Comparison of ENCODE assay signal across 19 cellular contexts in genomic region chrX:123728001-123728400, GRCh38. TPM values are rescaled to one million over a fixed set of nuclear protein-coding genes. Genes with fewer than 3 reads are reported as not detected.
DNase-seq lines count a peak whose midpoint lies in the region; TF ChIP-seq lines count a peak whose summit lies in the region.
"Had no signal": no experiment of that assay in that cellular context is flagged by ENCODE, and none has a peak within 500 bp of the region (broad histone marks: within the 10 kb centered on the region; RNA-seq: fewer than 3 reads in every experiment).

No MANE protein-coding gene starts in this region.

- H3K27ac Mint-ChIP-seq in MCF 10A (ENCODE audit: low read depth, unreplicated experiment): no peak overlapping the region
- H3K27ac Mint-ChIP-seq in brain: no peak overlapping the region

- H3K27ac ChIP-seq in mammary epithelial cell (ENCODE audit: insufficient read depth, low read depth, low read length) (no peak overlapping the region), SU-DHL-6 (ENCODE audit: low read depth, low read length) (peak overlapping the region; percentile 38; the same call in 1 of the 2 replicates), sigmoid colon (no peak overlapping the region), A673 (ENCODE audit: low read depth, low read length, poor library complexity, severe bottlenecking) (no peak overlapping the region)
- H3K27ac ChIP-seq: coronary artery, left ventricle myocardium inferior had no signal

- H3K4me2 ChIP-seq in mammary epithelial cell (ENCODE audit: insufficient read depth, low read depth, low read length) (peak overlapping the region; percentile 46), SU-DHL-6 (ENCODE audit: low read depth, low read length, poor library complexity, severe bottlenecking) (peak overlapping the region; percentile 95)
- H3K4me2 ChIP-seq: smooth muscle cell had no signal

- TF ChIP-seq POLR2A in sigmoid colon (IDR thresholded peaks at IDR 0.05): no peak

- peaks cover 98% of the 10 kb centered on the region for H3K79me2 ChIP-seq in mammary epithelial cell (ENCODE audit: insufficient read depth, low read length)
- H3K79me2 ChIP-seq in SU-DHL-6 (ENCODE audit: insufficient read depth, low read length): peaks cover 98% of the 10 kb centered on the region

- no peaks in the 10 kb centered on the region for H3F3A ChIP-seq in SU-DHL-6 (ENCODE audit: insufficient read depth)

- TF ChIP-seq EP300 in sigmoid colon (IDR thresholded peaks at IDR 0.05): no peak

- intact Hi-C loops in mammary epithelial cell (cut with micrococcal nuclease) (no loop called here), MCF 10A (cut with micrococcal nuclease) (no loop called here), sigmoid colon (cut with DNase I) (no loop called here), A673 (cut with micrococcal nuclease; ENCODE audit: unreplicated experiment) (no loop called here)

- in situ Hi-C loops in mammary epithelial cell (cut with MboI; ENCODE audit: low sequenced_read_pairs in 2 of 2): no loop called here

- H3K36me3 ChIP-seq in mammary epithelial cell (ENCODE audit: insufficient read depth, low read length) (no peaks in the 10 kb centered on the region), SU-DHL-6 (ENCODE audit: low read length) (no peaks in the 10 kb centered on the region), sigmoid colon (no peaks in the 10 kb centered on the region), A673 (ENCODE audit: insufficient read depth, low read length, poor library complexity, severe bottlenecking) (no peaks in the 10 kb centered on the region)
- H3K36me3 ChIP-seq: left ventricle myocardium inferior had no signal

- H3K27me3 Mint-ChIP-seq in MCF 10A (ENCODE audit: insufficient read depth, unreplicated experiment) (no peaks in the 10 kb centered on the region), brain (peaks cover 14% of the 10 kb centered on the region)

- 48% methylated on average over 3 of the region's 3 CpGs for WGBS in mammary epithelial cell (ENCODE audit: low coverage, missing lambda C conversion rate)
- 39 to 46% methylated on average over 3 of the region's 3 CpGs for WGBS in sigmoid colon, 2 donors

- no peaks in the 10 kb centered on the region for H3K4me1 ChIP-seq in mammary epithelial cell (ENCODE audit: insufficient read depth, low read length)
- peaks cover 0 to 32% (median 4%) of the 10 kb centered on the region in 4 donors for H3K4me1 ChIP-seq in sigmoid colon
- H3K4me1 ChIP-seq in A673 (ENCODE audit: insufficient read depth, low read length, poor library complexity, severe bottlenecking): peaks cover 6% of the 10 kb centered on the region

- no peak for TF ChIP-seq CTCF in mammary epithelial cell (conservative IDR thresholded peaks at IDR 0.05 in 1 of 2, IDR thresholded peaks at IDR 0.05 in 1 of 2; ENCODE audit: extremely low read depth in 1 of 2, insufficient read depth in 1 of 2, low read depth in 1 of 2, low read length in 2 of 2)
- no peak for TF ChIP-seq CTCF in MCF 10A (IDR thresholded peaks at IDR 0.05; ENCODE audit: unreplicated experiment)
- no peak for TF ChIP-seq CTCF in SU-DHL-6 (IDR thresholded peaks at IDR 0.05; ENCODE audit: insufficient read depth, low read length, poor library complexity, severe bottlenecking)
- TF ChIP-seq CTCF in brain (conservative IDR thresholded peaks at IDR 0.05): no peak
- no peak for TF ChIP-seq CTCF in GM10266 (IDR thresholded peaks at IDR 0.05; ENCODE audit: control insufficient read depth, insufficient read depth, low read depth, missing control alignments)
- TF ChIP-seq CTCF in sigmoid colon (IDR thresholded peaks at IDR 0.05): no peak
- TF ChIP-seq CTCF in A673 (conservative IDR thresholded peaks at IDR 0.05; ENCODE audit: low read depth, low read length): no peak

- BruUV-seq in mammary epithelial cell (replicated peaks; lab: Mats Ljungman, UMichigan) (no TSS peak), MCF 10A (replicated peaks; lab: Mats Ljungman, UMichigan) (no TSS peak), A673 (replicated peaks; lab: Mats Ljungman, UMichigan) (no TSS peak)

- H2AFZ ChIP-seq in mammary epithelial cell (ENCODE audit: low read depth, low read length): no peak overlapping the region
- H2AFZ ChIP-seq in SU-DHL-6 (ENCODE audit: low read depth, low read length, severe bottlenecking): no peak overlapping the region

- no peaks in the 10 kb centered on the region for H4K20me1 ChIP-seq in mammary epithelial cell (ENCODE audit: insufficient read depth, low read length)
- H4K20me1 ChIP-seq in SU-DHL-6 (ENCODE audit: low read depth, low read length): 0 out of 2 replicates have a peak, but pooled peaks cover 5% of the 10 kb centered on the region

- H3K9me2 ChIP-seq in SU-DHL-6 (replicated peaks; ENCODE audit: insufficient read depth, low read length): no peaks in the 10 kb centered on the region

- H3K36me3 Mint-ChIP-seq in MCF 10A (ENCODE audit: insufficient read depth, unreplicated experiment) (peaks cover 21% of the 10 kb centered on the region), brain (peaks cover 22% of the 10 kb centered on the region)

- no peak for DNase-seq in mammary epithelial cell
- DNase-seq in MCF 10A (ENCODE audit: unreplicated experiment): no peak
- DNase-seq in GM10266 (ENCODE audit: extremely low spot score): no peak
- DNase-seq in sigmoid colon: no peak
- no peak for DNase-seq in A673 (ENCODE audit: low spot score)
- DNase-seq: activated CD4-positive, alpha-beta T cell treated with anti-CD3 and anti-CD28 coated beads for 4 hours; DMS53; GOT3; head of caudate nucleus; left ventricle myocardium inferior; NCI-H1048; NCI-H2029; RPMI8226; stimulated activated CD4-positive, alpha-beta T cell treated with anti-CD3 and anti-CD28 coated beads, Interleukin-2, amount 100 ng/mL, for 48 hours; stimulated activated naive CD4-positive, alpha-beta T cell treated with Interleukin-2 at 50 U/mL for 16 hours had no signal

- POLR2A ChIA-PET in MCF 10A (lab: Yijun Ruan, JAX) (no interaction called here), A673 (lab: Charles Lee; ENCODE audit: low non-redundant PET) (no interaction called here)

- no peaks in the 10 kb centered on the region for H3K9me3 Mint-ChIP-seq in MCF 10A (ENCODE audit: unreplicated experiment)
- peaks cover 2 to 8% (median 3%) of the 10 kb centered on the region in 5 experiments for H3K9me3 Mint-ChIP-seq in brain

- H3K4me3 Mint-ChIP-seq in MCF 10A (ENCODE audit: unreplicated experiment) (no peak overlapping the region), brain (peak overlapping the region in 4 of 5 experiments; percentile 46 to 61 (median 55))

- dilution Hi-C loops in mammary epithelial cell (cut with HindIII; ENCODE audit: low sequenced_read_pairs): no loop called here

- H3K4me3 ChIP-seq in mammary epithelial cell (replicated peaks in 1 of 3; ENCODE audit: insufficient read depth in 1 of 3, low read depth in 2 of 3, low read length in 3 of 3) (no peak overlapping the region), SU-DHL-6 (ENCODE audit: insufficient read depth, low read length, poor library complexity, severe bottlenecking) (no peak overlapping the region), sigmoid colon (no peak overlapping the region), A673 (ENCODE audit: low read depth, low read length, poor library complexity, severe bottlenecking) (no peak overlapping the region)
- H3K4me3 ChIP-seq: coronary artery, left ventricle myocardium inferior, smooth muscle cell had no signal

- H3K9ac ChIP-seq in mammary epithelial cell (ENCODE audit: insufficient read depth, low read length) (no peak overlapping the region), SU-DHL-6 (ENCODE audit: low read length) (peak overlapping the region; percentile 35)

- H3K27me3 ChIP-seq in mammary epithelial cell (ENCODE audit: insufficient read depth, low read length) (no peaks in the 10 kb centered on the region), SU-DHL-6 (ENCODE audit: low read length) (no peaks in the 10 kb centered on the region), sigmoid colon (no peaks in the 10 kb centered on the region), A673 (replicated peaks; ENCODE audit: insufficient read depth, low read depth, low read length, poor library complexity) (no peaks in the 10 kb centered on the region)

- CTCF ChIA-PET in mammary epithelial cell (lab: Charles Lee; ENCODE audit: low non-redundant PET) (no interaction called here), MCF 10A (lab: Yijun Ruan, JAX) (interaction anchor here (0.7 kb wide), 1 partner anchor 81 kb away, joined by 3 read pairs; no protein-coding TSS in a partner anchor), A673 (lab: Charles Lee) (no interaction called here)

- H3K9me3 ChIP-seq in mammary epithelial cell (replicated peaks; ENCODE audit: insufficient read depth, low read length) (no peaks in the 10 kb centered on the region), SU-DHL-6 (ENCODE audit: insufficient read depth, low read length) (no peaks in the 10 kb centered on the region), sigmoid colon (no peaks in the 10 kb centered on the region), A673 (ENCODE audit: low read depth, low read length, poor library complexity, severe bottlenecking) (no peaks in the 10 kb centered on the region)
- H3K9me3 ChIP-seq: left ventricle myocardium inferior had no signal

- H3K4me1 Mint-ChIP-seq in MCF 10A (ENCODE audit: insufficient read depth, unreplicated experiment): no peaks in the 10 kb centered on the region
- H3K4me1 Mint-ChIP-seq in brain: peaks cover 39% of the 10 kb centered on the region

RNA-seq across cellular contexts. Expression of gene THOC2, which starts 4.9 kb away (rescaled TPM):
- total RNA-seq in mammary epithelial cell (10 to 100 TPM; 59.5 to 62.0 TPM), MCF 10A (2022) (70.2 and 75.4 TPM in 2 replicates), sigmoid colon (100 to 1,000 TPM in 2 of 4 donors, 10 to 100 TPM in 2; 85.6 to 126 (median 102) TPM), A673 (2021) (103 and 104 TPM in 2 replicates)
- polyA plus RNA-seq in mammary epithelial cell (27.9 TPM), brain (ENCODE audit: insufficient read depth, low read depth, low replicate concordance) (18.1 TPM), sigmoid colon (10 to 100 TPM; 17.4 to 36.8 (median 32.4) TPM)
- polyA minus RNA-seq in mammary epithelial cell: 20.1 TPM
